Comparison of ENCODE assay signal across 9 cellular contexts in genomic region chr12:123089631-123090353, GRCh38.
DNase-seq lines count a peak whose midpoint lies in the region; ATAC-seq and TF ChIP-seq lines count a peak whose summit lies in the region.
"Had no signal": no experiment of that assay in that cellular context is flagged by ENCODE, and none has a peak within 500 bp of the region (broad histone marks: within the 10 kb centered on the region; RNA-seq: fewer than 3 reads in every experiment).

No MANE protein-coding gene starts in this region.

- H3K4me2 ChIP-seq in PC-3 (ENCODE audit: low read length), result peak overlapping the region; percentile 56

- no peak overlapping the region for H3K4me3 Mint-ChIP-seq in endodermal cell
- H3K4me3 Mint-ChIP-seq in glutamatergic neuron (ENCODE audit: unreplicated experiment), result no peak overlapping the region

- H3F3A ChIP-seq in PC-3 (ENCODE audit: low read length, unreplicated experiment), result peaks cover 8% of the 10 kb centered on the region

- POLR2A ChIA-PET in PC-3 (lab: Charles Lee; ENCODE audit: unreplicated experiment), result interaction anchor here (0.6 to 1.1 kb wide), 4 partner anchors 15 to 366 kb away, joined by 3 to 4 read pairs (median 3); partner anchors contain the start of genes MPHOSPH9 and MTRFR

- H3K36me3 ChIP-seq in PC-3 (ENCODE audit: low read depth, low read length) (no peaks in the 10 kb centered on the region; the same call in 1 of the 2 replicates), endodermal cell (ENCODE audit: control insufficient read depth, insufficient read depth, low read length) (no peaks in the 10 kb centered on the region), right atrium auricular region (no peaks in the 10 kb centered on the region)

- no peaks in the 10 kb centered on the region for H3K9me3 Mint-ChIP-seq in endodermal cell
- peaks cover 9% of the 10 kb centered on the region for H3K9me3 Mint-ChIP-seq in glutamatergic neuron (ENCODE audit: unreplicated experiment)

- H3K27ac ChIP-seq in PC-3 (ENCODE audit: low read length) (peak overlapping the region; percentile 90), endodermal cell (ENCODE audit: low read depth, low read length) (no peak overlapping the region), right atrium auricular region (peak overlapping the region in 1 of 2 donors; percentile 23)

- H3K27ac Mint-ChIP-seq in endodermal cell (no peak overlapping the region), glutamatergic neuron (ENCODE audit: unreplicated experiment) (no peak overlapping the region)

- H4K20me1 ChIP-seq in PC-3 (ENCODE audit: low read length), result no peaks in the 10 kb centered on the region

- no peak for TF ChIP-seq CTCF in PC-3 (conservative IDR thresholded peaks at IDR 0.05; ENCODE audit: low read depth, low read length)
- no peak for TF ChIP-seq CTCF in endodermal cell (conservative IDR thresholded peaks at IDR 0.05)
- no peak for TF ChIP-seq CTCF in right atrium auricular region (IDR thresholded peaks at IDR 0.05)
- TF ChIP-seq CTCF in glutamatergic neuron (IDR thresholded peaks at IDR 0.05; ENCODE audit: partially characterized antibody, unreplicated experiment), result no peak

- H3K27me3 Mint-ChIP-seq in endodermal cell (ENCODE audit: insufficient read depth) (no peaks in the 10 kb centered on the region), glutamatergic neuron (ENCODE audit: unreplicated experiment) (peaks cover 5% of the 10 kb centered on the region)

- DNase-seq in H4 (ENCODE audit: low spot score) (peak; percentile 92), PC-3 (peak; percentile 98), dermis microvascular lymphatic vessel endothelial cell (ENCODE audit: low read depth in 2 of 2) (peak; percentile 30 to 93), skeletal muscle cell (ENCODE audit: low read depth) (peak; percentile 93), endodermal cell (no peak), right atrium auricular region (ENCODE audit: low spot score) (no peak), glutamatergic neuron (no peak)
- DNase-seq: left cardiac atrium, NCI-H1930 had no signal

- BruUV-seq in PC-3 (replicated peaks; lab: Mats Ljungman, UMichigan), result no TSS peak

- H3K4me1 ChIP-seq in PC-3 (ENCODE audit: insufficient read depth, low read length) (peaks cover 66% of the 10 kb centered on the region), endodermal cell (ENCODE audit: control insufficient read depth, insufficient read depth, low read length) (no peaks in the 10 kb centered on the region), right atrium auricular region (peaks cover 0 to 67% of the 10 kb centered on the region in 2 donors)

- CTCF ChIA-PET in PC-3 (lab: Charles Lee), result interaction anchor here (0.5 to 0.9 kb wide), 2 partner anchors 46 to 276 kb away, joined by 3 to 9 read pairs; no protein-coding TSS in a partner anchor

- H3K4me3 ChIP-seq in PC-3 (ENCODE audit: low read length), result no peak overlapping the region
- H3K4me3 ChIP-seq in skeletal muscle cell (ENCODE audit: low read depth, low read length), result no peak overlapping the region
- no peak overlapping the region for H3K4me3 ChIP-seq in endodermal cell (ENCODE audit: low read length)
- no peak overlapping the region for H3K4me3 ChIP-seq in right atrium auricular region

- peak; percentile 78 for ATAC-seq in PC-3

- no peaks in the 10 kb centered on the region for H3K36me3 Mint-ChIP-seq in endodermal cell (ENCODE audit: low read depth)
- H3K36me3 Mint-ChIP-seq in glutamatergic neuron (ENCODE audit: unreplicated experiment), result peaks cover 3% of the 10 kb centered on the region

- H3K9me3 ChIP-seq in PC-3 (ENCODE audit: low read length) (no peaks in the 10 kb centered on the region), endodermal cell (ENCODE audit: control insufficient read depth, low read length) (no peaks in the 10 kb centered on the region), right atrium auricular region (peaks cover 0 to 4% of the 10 kb centered on the region in 2 donors)

- H3K9ac ChIP-seq in PC-3 (ENCODE audit: low read length), result peak overlapping the region; percentile 60
- H3K9ac ChIP-seq in endodermal cell (ENCODE audit: extremely low read depth, low read length, poor library complexity, severe bottlenecking), result no peak overlapping the region

- no peaks in the 10 kb centered on the region for H3K79me2 ChIP-seq in PC-3 (ENCODE audit: low read length)

- H3K4me1 Mint-ChIP-seq in endodermal cell (peaks cover 22% of the 10 kb centered on the region), glutamatergic neuron (ENCODE audit: low read depth, unreplicated experiment) (peaks cover 15% of the 10 kb centered on the region)

- H2AFZ ChIP-seq in PC-3 (ENCODE audit: low read length), result no peak overlapping the region

- intact Hi-C loops in PC-3 (cut with micrococcal nuclease), result loop anchor here (5.0 kb wide), 2 partner anchors 63 to 143 kb away; partner anchors contain the start of genes MPHOSPH9, MTRFR and PITPNM2

- WGBS in endodermal cell (ENCODE audit: insufficient coverage in 1 of 2, insufficient read length in 1 of 2), 2 experiments, result 98% methylated on average over 2 of the region's 2 CpGs; no CpG with 5 or more reads in 1 of the 2 experiments

- no peaks in the 10 kb centered on the region for H3K9me2 ChIP-seq in PC-3 (replicated peaks; ENCODE audit: low read length)

- H3K27me3 ChIP-seq in PC-3 (ENCODE audit: low read length), result no peaks in the 10 kb centered on the region
- no peaks in the 10 kb centered on the region for H3K27me3 ChIP-seq in endodermal cell (ENCODE audit: control insufficient read depth, insufficient read depth, low read length, poor library complexity, severe bottlenecking)
- H3K27me3 ChIP-seq in right atrium auricular region, result no peaks in the 10 kb centered on the region

Comparison
In these comparisons a context has a peak if more than half of its experiments do, and no peak if none do; other contexts are left out.
1. DNase-seq: peak in H4 (single experiment), PC-3 (single experiment), dermis microvascular lymphatic vessel endothelial cell (2 of 2) and skeletal muscle cell (single experiment); none in endodermal cell (single experiment), right atrium auricular region (single experiment) and glutamatergic neuron (single experiment).